8 cellular contexts compared by ENCODE assay signal in the genomic region with DNA sequence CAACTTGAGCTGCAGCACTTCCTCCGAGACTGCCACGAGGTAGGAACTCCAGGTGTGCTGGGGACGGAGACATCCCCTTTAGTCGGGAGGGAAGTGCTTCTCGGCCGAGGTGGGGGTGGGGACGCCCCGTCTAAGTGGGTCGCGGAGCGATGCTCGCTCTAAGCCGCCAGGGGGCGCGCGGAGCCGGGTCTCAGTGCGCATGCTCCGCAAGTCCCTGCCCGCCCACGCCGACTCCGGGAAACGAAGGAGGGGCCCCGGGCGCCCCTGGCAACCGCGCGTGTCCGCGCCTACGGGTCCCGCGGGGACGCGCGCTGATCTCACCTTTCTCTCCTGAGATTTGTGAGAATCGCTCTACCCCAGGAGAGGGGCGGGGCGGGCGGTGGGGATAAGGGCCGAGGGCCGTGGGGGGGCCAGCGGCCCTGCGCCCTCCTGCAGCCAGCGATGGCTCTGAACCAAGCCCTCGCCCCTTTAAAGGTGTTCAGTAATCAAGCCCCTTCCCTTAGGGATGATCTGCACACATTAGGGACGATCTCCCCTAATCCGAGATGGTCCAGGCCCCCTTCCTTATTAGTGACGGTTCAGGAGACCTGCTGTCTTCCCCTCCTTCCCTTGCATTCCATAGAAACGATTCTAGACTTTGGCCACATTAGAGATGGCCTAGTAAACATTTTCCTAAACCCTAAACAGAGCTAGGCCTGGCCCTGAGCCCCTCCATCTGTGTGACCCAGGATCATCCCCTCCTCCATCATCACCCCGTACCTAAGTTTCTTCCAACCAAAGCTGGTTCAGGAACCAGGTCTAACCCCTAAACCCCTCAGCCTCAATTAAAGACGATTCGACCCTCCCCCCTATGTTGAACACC. TPM values are rescaled to one million over a fixed set of nuclear protein-coding genes. Genes with fewer than 3 reads are reported as not detected.
DNase-seq lines count a peak whose midpoint lies in the region; ATAC-seq, FAIRE-seq and TF ChIP-seq lines count a peak whose summit lies in the region.

No MANE protein-coding gene starts in this region.

- BruUV-seq in Calu3 (replicated peaks; lab: Mats Ljungman, UMichigan), result no TSS peak

- DNase-seq in Calu3, result peak; percentile 93
- no peak for DNase-seq in HFF-Myc (ENCODE audit: extremely low read depth, low read depth)
- peak; percentile 98 for DNase-seq in NCI-H2227 treated with DMSO at 0.1 percent for 48 hours (lab: John Stamatoyannopoulos, UW)
- DNase-seq in central memory CD4-positive, alpha-beta T cell, result peak; percentile 88
- DNase-seq in kidney, result peak; percentile 96
- DNase-seq in stimulated activated CD4-positive, alpha-beta T cell treated with anti-CD3 and anti-CD28 coated beads, Interleukin-12 subunit alpha, Interleukin-12 subunit beta, amount 100 ng/mL, for 24 hours (ENCODE audit: low read depth in 2 of 2), result peak; percentile 77 to 82

- peak overlapping the region; percentile 31; the same call in 1 of the 2 replicates for H3K4me3 ChIP-seq in HFF-Myc (replicated peaks; ENCODE audit: low read depth, low read length)
- H3K4me3 ChIP-seq in kidney (ENCODE audit: low read length in 2 of 2), result peak overlapping the region; percentile 57 to 77

- no peak overlapping the region for H3K27ac Mint-ChIP-seq in Calu3 (ENCODE audit: unreplicated experiment)

- H3K9ac ChIP-seq in kidney (ENCODE audit: low read length in 2 of 2), result peak overlapping the region in 1 of 2 donors; percentile 77

- H3K4me1 ChIP-seq in kidney (ENCODE audit: control insufficient read depth in 1 of 2, insufficient read depth in 1 of 2, low read depth in 1 of 2, low read length in 2 of 2), result peaks cover 0 to 15% of the 10 kb centered on the region in 2 donors

- H3K36me3 Mint-ChIP-seq in Calu3 (ENCODE audit: insufficient read depth, unreplicated experiment), result peaks cover 14% of the 10 kb centered on the region

- peak overlapping the region; percentile 57 for H3K4me3 Mint-ChIP-seq in Calu3 (ENCODE audit: low read depth, unreplicated experiment)

- H3K27me3 Mint-ChIP-seq in Calu3 (ENCODE audit: unreplicated experiment), result peaks cover 78% of the 10 kb centered on the region

- no peak for FAIRE-seq in kidney (lab: Jason Lieb, UNC)

- H3K9me3 ChIP-seq in kidney (ENCODE audit: control insufficient read depth in 1 of 2, low read length in 2 of 2), result peaks cover 0 to 5% of the 10 kb centered on the region in 2 donors

- ATAC-seq in activated CD4-positive, CD25-positive, alpha-beta regulatory T cell treated with anti-CD3 and anti-CD28 coated beads, Interleukin-2, amount 50 U/mL, for 24 hours, result peak; percentile 68 to 74
- no peak for ATAC-seq in HG03139 (IDR thresholded peaks at IDR 0.05; ENCODE audit: unreplicated experiment)

- CTCF ChIA-PET in Calu3 (lab: Charles Lee), result interaction anchor here (0.6 kb wide), 1 partner anchor 42 kb away, joined by 3 read pairs; no protein-coding TSS in a partner anchor

- peaks cover 0 to under 1% of the 10 kb centered on the region in 2 donors for H3K36me3 ChIP-seq in kidney (ENCODE audit: control insufficient read depth in 1 of 2, insufficient read depth in 2 of 2, low read length in 2 of 2)

- peak overlapping the region in 1 of 2 donors; percentile 69 for H3K27ac ChIP-seq in kidney (ENCODE audit: low read depth in 2 of 2, low read length in 2 of 2)

- TF ChIP-seq CTCF in Calu3 (IDR thresholded peaks at IDR 0.05; ENCODE audit: unreplicated experiment) (peak; percentile 96), HFF-Myc (IDR thresholded peaks at IDR 0.05; ENCODE audit: low read depth, low read length, missing control alignments) (peak; percentile 94), kidney (IDR thresholded peaks at IDR 0.05; ENCODE audit: borderline replicate concordance, extremely low read depth, insufficient read depth) (peak; percentile 95)

- intact Hi-C loops in Calu3 (cut with micrococcal nuclease; ENCODE audit: unreplicated experiment) (loop anchor here (5.0 to 10.0 kb wide), 2 partner anchors 67 to 225 kb away; no protein-coding TSS in a partner anchor), kidney (cut with DNase I) (no loop called here)

- H3K4me1 Mint-ChIP-seq in Calu3 (ENCODE audit: low read depth, unreplicated experiment), result peaks cover 17% of the 10 kb centered on the region

- H3K9me3 Mint-ChIP-seq in Calu3 (ENCODE audit: low read depth, unreplicated experiment), result no peaks in the 10 kb centered on the region

RNA-seq across cellular contexts. Expression of a gene that starts 47.3 kb away (rescaled TPM):
- total RNA-seq in Calu3 (2022), result 117 TPM in 2 replicates
- total RNA-seq in kidney, result 69.6 TPM
- polyA plus RNA-seq in kidney (ENCODE audit: insufficient read depth, low read depth, low replicate concordance), result 91.3 TPM
